1 cellular context compared by ENCODE assay signal in the genomic region with DNA sequence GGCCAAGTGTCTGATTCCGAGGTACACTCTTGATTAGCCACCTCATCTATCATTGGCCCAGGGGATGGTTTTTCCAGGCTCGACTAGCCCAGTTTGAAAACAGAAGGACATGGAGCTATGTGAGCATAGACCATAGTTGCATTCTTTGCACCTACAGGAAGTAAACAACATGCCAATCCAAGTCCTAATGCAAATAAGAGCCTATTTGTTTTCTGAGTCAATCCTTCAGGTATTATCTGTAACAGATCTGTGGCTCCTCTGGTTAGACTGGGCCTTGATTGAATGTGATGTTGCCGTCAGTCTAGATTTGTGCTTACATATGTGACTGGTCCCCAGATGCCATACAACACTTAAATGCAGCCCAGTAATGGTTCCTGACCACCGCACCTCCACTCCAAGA.
TF ChIP-seq lines count a peak whose summit lies in the region.

No MANE protein-coding gene starts in this region.

TF ChIP-seq in HepG2, 621 proteins besides CTCF, POLR2A, EP300 and RAD21 (continued from another document and continues in another):
- no peak for TF ChIP-seq EED (CRISPR knock-in tag; IDR thresholded peaks at IDR 0.05)
- TF ChIP-seq ZNF160 (CRISPR knock-in tag; IDR thresholded peaks at IDR 0.05): no peak
- no peak for TF ChIP-seq ZNF605 (CRISPR knock-in tag; IDR thresholded peaks at IDR 0.05)
- no peak for TF ChIP-seq SP140L (CRISPR knock-in tag; IDR thresholded peaks at IDR 0.05; ENCODE audit: borderline replicate concordance)
- TF ChIP-seq ZBTB7A (CRISPR knock-in tag; IDR thresholded peaks at IDR 0.05): no peak
- TF ChIP-seq ZNF432 (CRISPR knock-in tag; IDR thresholded peaks at IDR 0.05; ENCODE audit: borderline replicate concordance): no peak
- no peak for TF ChIP-seq IRX3 (CRISPR knock-in tag; IDR thresholded peaks at IDR 0.05; ENCODE audit: borderline replicate concordance, low read depth)
- TF ChIP-seq ZNF550 (CRISPR knock-in tag; IDR thresholded peaks at IDR 0.05; ENCODE audit: borderline replicate concordance): no peak
- TF ChIP-seq HHEX (CRISPR knock-in tag; IDR thresholded peaks at IDR 0.05): peak; percentile 100
- no peak for TF ChIP-seq REXO4 (CRISPR knock-in tag; IDR thresholded peaks at IDR 0.05; ENCODE audit: borderline replicate concordance)
- no peak for TF ChIP-seq KAT2B (IDR thresholded peaks at IDR 0.05; ENCODE audit: borderline replicate concordance, low read depth, low read length)
- no peak for TF ChIP-seq ZNF484 (CRISPR knock-in tag; IDR thresholded peaks at IDR 0.05; ENCODE audit: borderline replicate concordance, low read depth)
- no peak for TF ChIP-seq EEA1 (CRISPR knock-in tag; IDR thresholded peaks at IDR 0.05; ENCODE audit: borderline replicate concordance)
- TF ChIP-seq ESRRA (CRISPR knock-in tag; IDR thresholded peaks at IDR 0.05; ENCODE audit: low read depth): no peak
- no peak for TF ChIP-seq ZKSCAN1 (IDR thresholded peaks at IDR 0.05; ENCODE audit: low read length)
- no peak for TF ChIP-seq ZSCAN12 (CRISPR knock-in tag; IDR thresholded peaks at IDR 0.05)
- TF ChIP-seq, protein P1, sequence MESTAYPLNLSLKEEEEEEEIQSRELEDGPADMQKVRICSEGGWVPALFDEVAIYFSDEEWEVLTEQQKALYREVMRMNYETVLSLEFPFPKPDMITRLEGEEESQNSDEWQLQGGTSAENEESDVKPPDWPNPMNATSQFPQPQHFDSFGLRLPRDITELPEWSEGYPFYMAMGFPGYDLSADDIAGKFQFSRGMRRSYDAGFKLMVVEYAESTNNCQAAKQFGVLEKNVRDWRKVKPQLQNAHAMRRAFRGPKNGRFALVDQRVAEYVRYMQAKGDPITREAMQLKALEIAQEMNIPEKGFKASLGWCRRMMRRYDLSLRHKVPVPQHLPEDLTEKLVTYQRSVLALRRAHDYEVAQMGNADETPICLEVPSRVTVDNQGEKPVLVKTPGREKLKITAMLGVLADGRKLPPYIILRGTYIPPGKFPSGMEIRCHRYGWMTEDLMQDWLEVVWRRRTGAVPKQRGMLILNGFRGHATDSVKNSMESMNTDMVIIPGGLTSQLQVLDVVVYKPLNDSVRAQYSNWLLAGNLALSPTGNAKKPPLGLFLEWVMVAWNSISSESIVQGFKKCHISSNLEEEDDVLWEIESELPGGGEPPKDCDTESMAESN (CRISPR knock-in tag; conservative IDR thresholded peaks at IDR 0.05): no peak
- peak; percentile 83 for TF ChIP-seq NCOA2 (CRISPR knock-in tag; IDR thresholded peaks at IDR 0.05)
- no peak for TF ChIP-seq GPN1 (CRISPR knock-in tag; IDR thresholded peaks at IDR 0.05; ENCODE audit: borderline replicate concordance)
- TF ChIP-seq, protein P2, sequence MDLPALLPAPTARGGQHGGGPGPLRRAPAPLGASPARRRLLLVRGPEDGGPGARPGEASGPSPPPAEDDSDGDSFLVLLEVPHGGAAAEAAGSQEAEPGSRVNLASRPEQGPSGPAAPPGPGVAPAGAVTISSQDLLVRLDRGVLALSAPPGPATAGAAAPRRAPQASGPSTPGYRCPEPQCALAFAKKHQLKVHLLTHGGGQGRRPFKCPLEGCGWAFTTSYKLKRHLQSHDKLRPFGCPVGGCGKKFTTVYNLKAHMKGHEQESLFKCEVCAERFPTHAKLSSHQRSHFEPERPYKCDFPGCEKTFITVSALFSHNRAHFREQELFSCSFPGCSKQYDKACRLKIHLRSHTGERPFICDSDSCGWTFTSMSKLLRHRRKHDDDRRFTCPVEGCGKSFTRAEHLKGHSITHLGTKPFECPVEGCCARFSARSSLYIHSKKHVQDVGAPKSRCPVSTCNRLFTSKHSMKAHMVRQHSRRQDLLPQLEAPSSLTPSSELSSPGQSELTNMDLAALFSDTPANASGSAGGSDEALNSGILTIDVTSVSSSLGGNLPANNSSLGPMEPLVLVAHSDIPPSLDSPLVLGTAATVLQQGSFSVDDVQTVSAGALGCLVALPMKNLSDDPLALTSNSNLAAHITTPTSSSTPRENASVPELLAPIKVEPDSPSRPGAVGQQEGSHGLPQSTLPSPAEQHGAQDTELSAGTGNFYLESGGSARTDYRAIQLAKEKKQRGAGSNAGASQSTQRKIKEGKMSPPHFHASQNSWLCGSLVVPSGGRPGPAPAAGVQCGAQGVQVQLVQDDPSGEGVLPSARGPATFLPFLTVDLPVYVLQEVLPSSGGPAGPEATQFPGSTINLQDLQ (CRISPR knock-in tag; IDR thresholded peaks at IDR 0.05): no peak
- TF ChIP-seq ZNF382 (CRISPR knock-in tag; IDR thresholded peaks at IDR 0.05; ENCODE audit: borderline replicate concordance): no peak
- TF ChIP-seq POLR2G (IDR thresholded peaks at IDR 0.05; ENCODE audit: low read depth, low read length): no peak
- TF ChIP-seq SOX6 (IDR thresholded peaks at IDR 0.05): no peak
- TF ChIP-seq SOX6 (CRISPR knock-in tag; IDR thresholded peaks at IDR 0.05): peak; percentile 83
- TF ChIP-seq HDAC6 (IDR thresholded peaks at IDR 0.05; ENCODE audit: low read depth, low read length): no peak
- no peak for TF ChIP-seq BRD4 (CRISPR knock-in tag; IDR thresholded peaks at IDR 0.05)
- no peak for TF ChIP-seq SIN3A (IDR thresholded peaks at IDR 0.05; ENCODE audit: borderline replicate concordance, low read depth, low read length)
- TF ChIP-seq ZNF547 (CRISPR knock-in tag; IDR thresholded peaks at IDR 0.05): no peak
- TF ChIP-seq, protein P3, sequence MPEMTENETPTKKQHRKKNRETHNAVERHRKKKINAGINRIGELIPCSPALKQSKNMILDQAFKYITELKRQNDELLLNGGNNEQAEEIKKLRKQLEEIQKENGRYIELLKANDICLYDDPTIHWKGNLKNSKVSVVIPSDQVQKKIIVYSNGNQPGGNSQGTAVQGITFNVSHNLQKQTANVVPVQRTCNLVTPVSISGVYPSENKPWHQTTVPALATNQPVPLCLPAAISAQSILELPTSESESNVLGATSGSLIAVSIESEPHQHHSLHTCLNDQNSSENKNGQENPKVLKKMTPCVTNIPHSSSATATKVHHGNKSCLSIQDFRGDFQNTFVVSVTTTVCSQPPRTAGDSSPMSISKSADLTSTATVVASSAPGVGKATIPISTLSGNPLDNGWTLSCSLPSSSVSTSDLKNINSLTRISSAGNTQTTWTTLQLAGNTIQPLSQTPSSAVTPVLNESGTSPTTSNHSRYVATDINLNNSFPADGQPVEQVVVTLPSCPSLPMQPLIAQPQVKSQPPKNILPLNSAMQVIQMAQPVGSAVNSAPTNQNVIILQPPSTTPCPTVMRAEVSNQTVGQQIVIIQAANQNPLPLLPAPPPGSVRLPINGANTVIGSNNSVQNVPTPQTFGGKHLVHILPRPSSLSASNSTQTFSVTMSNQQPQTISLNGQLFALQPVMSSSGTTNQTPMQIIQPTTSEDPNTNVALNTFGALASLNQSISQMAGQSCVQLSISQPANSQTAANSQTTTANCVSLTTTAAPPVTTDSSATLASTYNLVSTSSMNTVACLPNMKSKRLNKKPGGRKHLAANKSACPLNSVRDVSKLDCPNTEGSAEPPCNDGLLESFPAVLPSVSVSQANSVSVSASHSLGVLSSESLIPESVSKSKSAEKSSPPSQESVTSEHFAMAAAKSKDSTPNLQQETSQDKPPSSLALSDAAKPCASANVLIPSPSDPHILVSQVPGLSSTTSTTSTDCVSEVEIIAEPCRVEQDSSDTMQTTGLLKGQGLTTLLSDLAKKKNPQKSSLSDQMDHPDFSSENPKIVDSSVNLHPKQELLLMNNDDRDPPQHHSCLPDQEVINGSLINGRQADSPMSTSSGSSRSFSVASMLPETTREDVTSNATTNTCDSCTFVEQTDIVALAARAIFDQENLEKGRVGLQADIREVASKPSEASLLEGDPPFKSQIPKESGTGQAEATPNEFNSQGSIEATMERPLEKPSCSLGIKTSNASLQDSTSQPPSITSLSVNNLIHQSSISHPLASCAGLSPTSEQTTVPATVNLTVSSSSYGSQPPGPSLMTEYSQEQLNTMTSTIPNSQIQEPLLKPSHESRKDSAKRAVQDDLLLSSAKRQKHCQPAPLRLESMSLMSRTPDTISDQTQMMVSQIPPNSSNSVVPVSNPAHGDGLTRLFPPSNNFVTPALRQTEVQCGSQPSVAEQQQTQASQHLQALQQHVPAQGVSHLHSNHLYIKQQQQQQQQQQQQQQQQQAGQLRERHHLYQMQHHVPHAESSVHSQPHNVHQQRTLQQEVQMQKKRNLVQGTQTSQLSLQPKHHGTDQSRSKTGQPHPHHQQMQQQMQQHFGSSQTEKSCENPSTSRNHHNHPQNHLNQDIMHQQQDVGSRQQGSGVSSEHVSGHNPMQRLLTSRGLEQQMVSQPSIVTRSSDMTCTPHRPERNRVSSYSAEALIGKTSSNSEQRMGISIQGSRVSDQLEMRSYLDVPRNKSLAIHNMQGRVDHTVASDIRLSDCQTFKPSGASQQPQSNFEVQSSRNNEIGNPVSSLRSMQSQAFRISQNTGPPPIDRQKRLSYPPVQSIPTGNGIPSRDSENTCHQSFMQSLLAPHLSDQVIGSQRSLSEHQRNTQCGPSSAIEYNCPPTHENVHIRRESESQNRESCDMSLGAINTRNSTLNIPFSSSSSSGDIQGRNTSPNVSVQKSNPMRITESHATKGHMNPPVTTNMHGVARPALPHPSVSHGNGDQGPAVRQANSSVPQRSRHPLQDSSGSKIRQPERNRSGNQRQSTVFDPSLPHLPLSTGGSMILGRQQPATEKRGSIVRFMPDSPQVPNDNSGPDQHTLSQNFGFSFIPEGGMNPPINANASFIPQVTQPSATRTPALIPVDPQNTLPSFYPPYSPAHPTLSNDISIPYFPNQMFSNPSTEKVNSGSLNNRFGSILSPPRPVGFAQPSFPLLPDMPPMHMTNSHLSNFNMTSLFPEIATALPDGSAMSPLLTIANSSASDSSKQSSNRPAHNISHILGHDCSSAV (CRISPR knock-in tag; IDR thresholded peaks at IDR 0.05; ENCODE audit: borderline replicate concordance): no peak
- no peak for TF ChIP-seq SRSF4 (IDR thresholded peaks at IDR 0.05; ENCODE audit: low read depth, low read length, poor library complexity, severe bottlenecking)
- TF ChIP-seq ELF4 (CRISPR knock-in tag; IDR thresholded peaks at IDR 0.05; ENCODE audit: borderline replicate concordance): no peak
- peak; percentile 70; the same call in 1 of the 2 replicates for TF ChIP-seq ZSCAN9 (CRISPR knock-in tag; IDR thresholded peaks at IDR 0.05; ENCODE audit: borderline replicate concordance)
- TF ChIP-seq MBD4 (IDR thresholded peaks at IDR 0.05; ENCODE audit: borderline replicate concordance, low read length): no peak; the same call in 1 of the 2 replicates
- no peak for TF ChIP-seq NPAS2 (CRISPR knock-in tag; IDR thresholded peaks at IDR 0.05; ENCODE audit: borderline replicate concordance)
- no peak for TF ChIP-seq ZNF430 (CRISPR knock-in tag; IDR thresholded peaks at IDR 0.05)
- no peak for TF ChIP-seq U2AF1 (optimal IDR thresholded peaks at IDR 0.05; ENCODE audit: low read depth, low read length)
- TF ChIP-seq, protein P4, sequence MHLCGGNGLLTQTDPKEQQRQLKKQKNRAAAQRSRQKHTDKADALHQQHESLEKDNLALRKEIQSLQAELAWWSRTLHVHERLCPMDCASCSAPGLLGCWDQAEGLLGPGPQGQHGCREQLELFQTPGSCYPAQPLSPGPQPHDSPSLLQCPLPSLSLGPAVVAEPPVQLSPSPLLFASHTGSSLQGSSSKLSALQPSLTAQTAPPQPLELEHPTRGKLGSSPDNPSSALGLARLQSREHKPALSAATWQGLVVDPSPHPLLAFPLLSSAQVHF (CRISPR knock-in tag; IDR thresholded peaks at IDR 0.05): no peak
- no peak for TF ChIP-seq NCOR1 (IDR thresholded peaks at IDR 0.05; ENCODE audit: borderline replicate concordance, low read length)
- TF ChIP-seq TARDBP (CRISPR knock-in tag; IDR thresholded peaks at IDR 0.05): peak; percentile 29; the same call in 1 of the 2 replicates
- no peak for TF ChIP-seq ZFP90 (CRISPR knock-in tag; IDR thresholded peaks at IDR 0.05; ENCODE audit: borderline replicate concordance)
- TF ChIP-seq, protein P5, sequence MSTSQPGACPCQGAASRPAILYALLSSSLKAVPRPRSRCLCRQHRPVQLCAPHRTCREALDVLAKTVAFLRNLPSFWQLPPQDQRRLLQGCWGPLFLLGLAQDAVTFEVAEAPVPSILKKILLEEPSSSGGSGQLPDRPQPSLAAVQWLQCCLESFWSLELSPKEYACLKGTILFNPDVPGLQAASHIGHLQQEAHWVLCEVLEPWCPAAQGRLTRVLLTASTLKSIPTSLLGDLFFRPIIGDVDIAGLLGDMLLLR (CRISPR knock-in tag; IDR thresholded peaks at IDR 0.05): no peak
- no peak for TF ChIP-seq SNRNP70 (IDR thresholded peaks at IDR 0.05; ENCODE audit: low read depth, low read length)
- TF ChIP-seq CHD2 (IDR thresholded peaks at IDR 0.05; ENCODE audit: low read depth, low read length): no peak
- TF ChIP-seq, protein P6, sequence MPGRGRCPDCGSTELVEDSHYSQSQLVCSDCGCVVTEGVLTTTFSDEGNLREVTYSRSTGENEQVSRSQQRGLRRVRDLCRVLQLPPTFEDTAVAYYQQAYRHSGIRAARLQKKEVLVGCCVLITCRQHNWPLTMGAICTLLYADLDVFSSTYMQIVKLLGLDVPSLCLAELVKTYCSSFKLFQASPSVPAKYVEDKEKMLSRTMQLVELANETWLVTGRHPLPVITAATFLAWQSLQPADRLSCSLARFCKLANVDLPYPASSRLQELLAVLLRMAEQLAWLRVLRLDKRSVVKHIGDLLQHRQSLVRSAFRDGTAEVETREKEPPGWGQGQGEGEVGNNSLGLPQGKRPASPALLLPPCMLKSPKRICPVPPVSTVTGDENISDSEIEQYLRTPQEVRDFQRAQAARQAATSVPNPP (CRISPR knock-in tag; IDR thresholded peaks at IDR 0.05): no peak
- TF ChIP-seq NR3C1 (CRISPR knock-in tag; IDR thresholded peaks at IDR 0.05): no peak
- no peak for TF ChIP-seq ZSCAN31 (CRISPR knock-in tag; IDR thresholded peaks at IDR 0.05; ENCODE audit: low read depth)
- no peak for TF ChIP-seq SUZ12 (IDR thresholded peaks at IDR 0.05; ENCODE audit: low read depth, low read length)
- TF ChIP-seq ZNF781 (CRISPR knock-in tag; IDR thresholded peaks at IDR 0.05; ENCODE audit: borderline replicate concordance, not compliant biosample characterization): no peak
- TF ChIP-seq ZBTB1 (CRISPR knock-in tag; IDR thresholded peaks at IDR 0.05; ENCODE audit: borderline replicate concordance): no peak
- TF ChIP-seq, protein P7, sequence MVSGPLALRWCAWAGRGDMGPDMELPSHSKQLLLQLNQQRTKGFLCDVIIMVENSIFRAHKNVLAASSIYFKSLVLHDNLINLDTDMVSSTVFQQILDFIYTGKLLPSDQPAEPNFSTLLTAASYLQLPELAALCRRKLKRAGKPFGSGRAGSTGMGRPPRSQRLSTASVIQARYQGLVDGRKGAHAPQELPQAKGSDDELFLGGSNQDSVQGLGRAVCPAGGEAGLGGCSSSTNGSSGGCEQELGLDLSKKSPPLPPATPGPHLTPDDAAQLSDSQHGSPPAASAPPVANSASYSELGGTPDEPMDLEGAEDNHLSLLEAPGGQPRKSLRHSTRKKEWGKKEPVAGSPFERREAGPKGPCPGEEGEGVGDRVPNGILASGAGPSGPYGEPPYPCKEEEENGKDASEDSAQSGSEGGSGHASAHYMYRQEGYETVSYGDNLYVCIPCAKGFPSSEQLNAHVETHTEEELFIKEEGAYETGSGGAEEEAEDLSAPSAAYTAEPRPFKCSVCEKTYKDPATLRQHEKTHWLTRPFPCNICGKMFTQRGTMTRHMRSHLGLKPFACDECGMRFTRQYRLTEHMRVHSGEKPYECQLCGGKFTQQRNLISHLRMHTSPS (CRISPR knock-in tag; IDR thresholded peaks at IDR 0.05; ENCODE audit: low read depth): peak; percentile 55; the same call in 1 of the 2 replicates
- no peak for TF ChIP-seq RBM22 (optimal IDR thresholded peaks at IDR 0.05; ENCODE audit: low read length)
- no peak for TF ChIP-seq PRMT3 (CRISPR knock-in tag; IDR thresholded peaks at IDR 0.05; ENCODE audit: borderline replicate concordance, low read depth)
- no peak for TF ChIP-seq ZNF350 (CRISPR knock-in tag; IDR thresholded peaks at IDR 0.05; ENCODE audit: borderline replicate concordance, low read depth)
- no peak for TF ChIP-seq ZSCAN21 (CRISPR knock-in tag; IDR thresholded peaks at IDR 0.05; ENCODE audit: borderline replicate concordance)
- no peak for TF ChIP-seq ZNF713 (CRISPR knock-in tag; IDR thresholded peaks at IDR 0.05)
- no peak for TF ChIP-seq MED13 (CRISPR knock-in tag; IDR thresholded peaks at IDR 0.05)
- TF ChIP-seq SP4 (CRISPR knock-in tag; IDR thresholded peaks at IDR 0.05): no peak
